ENCODE assay signal across 10 cellular contexts in genomic region chr1:63674238-63674864, GRCh38.
DNase-seq lines count a peak whose midpoint lies in the region; ATAC-seq, FAIRE-seq and TF ChIP-seq lines count a peak whose summit lies in the region.
"Had no signal": no experiment of that assay in that cellular context is flagged by ENCODE, and none has a peak within 500 bp of the region (broad histone marks: within the 10 kb centered on the region; RNA-seq: fewer than 3 reads in every experiment).

No MANE protein-coding gene starts in this region.

- no peak overlapping the region for H3K27ac Mint-ChIP-seq in MCF 10A (ENCODE audit: low read depth, unreplicated experiment)
- H3K27ac Mint-ChIP-seq in stimulated activated naive B cell treated with anti-CD40 and anti-IgM and Interleukin-4, amounts not matched to agents 10 μg/mL and 1 μg/mL and 100 μg/mL, for 72 hours = peak overlapping the region; percentile 2
- H3K27ac Mint-ChIP-seq: activated naive CD8-positive, alpha-beta T cell had no signal

- no peak overlapping the region for H3K4me2 ChIP-seq in keratinocyte (ENCODE audit: control insufficient read depth, extremely low read depth, insufficient read depth, low read depth, low read length)
- H3K4me2 ChIP-seq: BLaER1 had no signal

- H3K4me3 ChIP-seq in keratinocyte (ENCODE audit: control insufficient read depth in 2 of 3, extremely low read depth in 1 of 3, insufficient read depth in 2 of 3, low read depth in 1 of 3, low read length in 3 of 3) = no peak overlapping the region
- H3K4me3 ChIP-seq: BLaER1 had no signal

- FAIRE-seq in keratinocyte (lab: Jason Lieb, UNC) = peak; percentile 95

- H3K4me3 Mint-ChIP-seq in MCF 10A (ENCODE audit: unreplicated experiment) = no peak overlapping the region
- H3K4me3 Mint-ChIP-seq in stimulated activated naive B cell treated with anti-CD40 and anti-IgM and Interleukin-4, amounts not matched to agents 10 μg/mL and 1 μg/mL and 100 μg/mL, for 72 hours = no peak overlapping the region
- H3K4me3 Mint-ChIP-seq: activated naive CD8-positive, alpha-beta T cell had no signal

- H3K79me2 ChIP-seq in keratinocyte (ENCODE audit: control insufficient read depth, insufficient read depth, low read length) = no peaks in the 10 kb centered on the region

- intact Hi-C loops in MCF 10A (cut with micrococcal nuclease) = loop anchor here (1.0 kb wide), 4 partner anchors 58 to 569 kb away; no protein-coding TSS in a partner anchor

- ATAC-seq in HG02588 (IDR thresholded peaks at IDR 0.05; ENCODE audit: unreplicated experiment) = peak; percentile 79
- ATAC-seq in stimulated activated naive B cell treated with anti-CD40 and anti-IgM and Interleukin-4, amounts not matched to agents 10 μg/mL and 1 μg/mL and 100 μg/mL, for 72 hours (replicated peaks) = peak; percentile 71 to 88

- H3K4me1 ChIP-seq in keratinocyte (ENCODE audit: control insufficient read depth, extremely low read depth, insufficient read depth, low read length) = peaks cover 12% of the 10 kb centered on the region
- H3K4me1 ChIP-seq: BLaER1 had no signal

- H2AFZ ChIP-seq in keratinocyte (ENCODE audit: control insufficient read depth, low read length) = no peak overlapping the region

- peaks cover 11% of the 10 kb centered on the region for H3K4me1 Mint-ChIP-seq in MCF 10A (ENCODE audit: insufficient read depth, unreplicated experiment)
- peaks cover 0 to 3% of the 10 kb centered on the region in 2 donors for H3K4me1 Mint-ChIP-seq in stimulated activated naive B cell treated with anti-CD40 and anti-IgM and Interleukin-4, amounts not matched to agents 10 μg/mL and 1 μg/mL and 100 μg/mL, for 72 hours

- H3K9ac ChIP-seq in keratinocyte (ENCODE audit: control insufficient read depth, extremely low read depth, insufficient read depth, low read length) = no peak overlapping the region
- H3K9ac ChIP-seq: BLaER1 had no signal

- H3K27me3 ChIP-seq in keratinocyte (ENCODE audit: control insufficient read depth, extremely low read depth, insufficient read depth, low read length) = no peaks in the 10 kb centered on the region
- H3K27me3 ChIP-seq: BLaER1 had no signal

- dilution Hi-C loops in keratinocyte (cut with MboI; ENCODE audit: extremely low pct_ligation_motif_present, low sequenced_read_pairs) = no loop called here

- no peaks in the 10 kb centered on the region for H3K9me3 Mint-ChIP-seq in MCF 10A (ENCODE audit: unreplicated experiment)
- peaks cover 0 to 2% of the 10 kb centered on the region in 2 donors for H3K9me3 Mint-ChIP-seq in stimulated activated naive B cell treated with anti-CD40 and anti-IgM and Interleukin-4, amounts not matched to agents 10 μg/mL and 1 μg/mL and 100 μg/mL, for 72 hours

- no peaks in the 10 kb centered on the region for H3K36me3 ChIP-seq in keratinocyte (ENCODE audit: control insufficient read depth in 2 of 2, extremely low read depth in 1 of 2, insufficient read depth in 2 of 2, low read length in 2 of 2)
- H3K36me3 ChIP-seq: BLaER1 had no signal

- H3K36me3 Mint-ChIP-seq in MCF 10A (ENCODE audit: insufficient read depth, unreplicated experiment) = no peaks in the 10 kb centered on the region
- H3K36me3 Mint-ChIP-seq in stimulated activated naive B cell treated with anti-CD40 and anti-IgM and Interleukin-4, amounts not matched to agents 10 μg/mL and 1 μg/mL and 100 μg/mL, for 72 hours = peaks cover 6 to 8% of the 10 kb centered on the region in 2 donors

- no peaks in the 10 kb centered on the region for H4K20me1 ChIP-seq in keratinocyte (ENCODE audit: control insufficient read depth, extremely low read depth, insufficient read depth, low read length)
- H4K20me1 ChIP-seq: BLaER1 had no signal

- H3K27me3 Mint-ChIP-seq in MCF 10A (ENCODE audit: insufficient read depth, unreplicated experiment) = no peaks in the 10 kb centered on the region
- peaks cover 0 to 4% of the 10 kb centered on the region in 2 donors for H3K27me3 Mint-ChIP-seq in stimulated activated naive B cell treated with anti-CD40 and anti-IgM and Interleukin-4, amounts not matched to agents 10 μg/mL and 1 μg/mL and 100 μg/mL, for 72 hours
- H3K27me3 Mint-ChIP-seq: activated naive CD8-positive, alpha-beta T cell had no signal

- no peaks in the 10 kb centered on the region for H3K9me1 ChIP-seq in keratinocyte (ENCODE audit: control insufficient read depth, extremely low read depth, insufficient read depth, low read length)

- peaks cover 2% of the 10 kb centered on the region for H3K9me3 ChIP-seq in keratinocyte (ENCODE audit: control insufficient read depth, low read depth, low read length)

- TF ChIP-seq CTCF in MCF 10A (IDR thresholded peaks at IDR 0.05; ENCODE audit: unreplicated experiment) (peak; percentile 58), keratinocyte (optimal IDR thresholded peaks at IDR 0.05 in 1 of 3, IDR thresholded peaks at IDR 0.05 in 1 of 3, conservative IDR thresholded peaks at IDR 0.05 in 1 of 3; ENCODE audit: extremely low read depth in 1 of 3, insufficient read depth in 2 of 3, low read length in 3 of 3) (peak; percentile 51 to 80 (median 54))

- CTCF ChIA-PET in MCF 10A (lab: Yijun Ruan, JAX) = interaction anchor here (0.5 to 7.0 kb wide), 41 partner anchors 8 to 579 kb away, joined by 3 to 79 read pairs (median 4); no protein-coding TSS in a partner anchor

- BruUV-seq in MCF 10A (replicated peaks; lab: Mats Ljungman, UMichigan) = no TSS peak

- DNase-seq in NCI-H1105 treated with DMSO at 0.1 percent for 48 hours (lab: John Stamatoyannopoulos, UW) (peak; percentile 7), NCI-H1105 (lab: John Stamatoyannopoulos, UW) (no peak), NCI-H446 treated with DMSO at 0.1 percent for 48 hours (lab: John Stamatoyannopoulos, UW) (peak; percentile 80), MCF 10A (ENCODE audit: unreplicated experiment) (peak; percentile 90), keratinocyte (ENCODE audit: low read depth, low spot score) (no peak), NCI-H1048 (lab: John Stamatoyannopoulos, UW) (no peak)
- peak; percentile 3 for DNase-seq in stimulated activated naive B cell treated with anti-CD40 and anti-IgM and Interleukin-4, amounts not matched to agents 10 μg/mL and 1 μg/mL and 100 μg/mL, for 72 hours

- no peak overlapping the region for H3K27ac ChIP-seq in keratinocyte (ENCODE audit: control insufficient read depth, insufficient read depth, low read length)
- H3K27ac ChIP-seq: BLaER1 had no signal

- POLR2A ChIA-PET in MCF 10A (lab: Yijun Ruan, JAX) = interaction anchor here (0.8 to 1.0 kb wide), 3 partner anchors 12 to 462 kb away, joined by 3 to 7 read pairs (median 4); no protein-coding TSS in a partner anchor

Comparison
In these comparisons a context has a peak if more than half of its experiments do, and no peak if none do; other contexts are left out.
1. DNase-seq: peak in NCI-H1105 treated with DMSO at 0.1 percent for 48 hours (single experiment), NCI-H446 treated with DMSO at 0.1 percent for 48 hours (single experiment), MCF 10A (single experiment) and stimulated activated naive B cell treated with anti-CD40 and anti-IgM and Interleukin-4, amounts not matched to agents 10 μg/mL and 1 μg/mL and 100 μg/mL, for 72 hours (single experiment); none in NCI-H1105 (single experiment), keratinocyte (single experiment) and NCI-H1048 (single experiment).